30 cellular contexts compared by ENCODE assay signal in the genomic region with DNA sequence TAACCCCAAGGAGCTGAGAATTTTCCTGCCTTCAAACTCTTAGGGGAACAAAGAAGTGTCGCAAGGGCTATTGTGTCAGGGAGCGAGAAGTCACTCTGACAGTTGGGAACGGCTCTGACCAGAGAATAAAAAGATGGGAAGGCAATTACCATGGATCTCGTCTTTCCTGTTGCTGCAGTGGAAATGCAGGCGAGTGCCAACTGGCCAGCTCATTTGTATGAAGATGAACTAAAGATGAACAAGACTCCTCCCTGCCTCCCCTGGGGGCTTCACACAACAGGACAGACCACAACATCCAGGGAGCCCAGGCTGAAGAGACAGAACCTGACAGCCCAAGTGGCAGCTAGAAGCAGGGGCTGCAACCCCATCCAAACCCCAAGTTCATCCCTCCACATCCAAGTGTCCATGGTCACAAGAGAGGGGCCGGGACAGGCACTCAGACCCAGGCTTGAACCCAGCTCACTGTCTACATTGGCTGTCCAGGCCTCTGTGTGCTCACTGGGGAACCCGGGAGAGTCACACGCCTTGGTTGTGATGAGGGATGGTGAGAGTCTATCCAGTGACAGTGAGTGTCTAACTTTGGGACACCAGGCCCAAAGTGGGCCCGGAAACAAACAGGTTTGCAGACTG.
A peak's percentile ranks its signal among the peaks of the same experiment; 100 is the strongest.
DNase-seq lines count a peak whose midpoint lies in the region; ATAC-seq and TF ChIP-seq lines count a peak whose summit lies in the region.
"Had no signal": no experiment of that assay in that cellular context is flagged by ENCODE, and none has a peak within 500 bp of the region (broad histone marks: within the 10 kb centered on the region; RNA-seq: fewer than 3 reads in every experiment).

No MANE protein-coding gene starts in this region.

- H3K79me2 ChIP-seq in neural progenitor cell (ENCODE audit: low read depth) = no peaks in the 10 kb centered on the region

- no peak for ATAC-seq in GM21360 (IDR thresholded peaks at IDR 0.05; ENCODE audit: unreplicated experiment)
- ATAC-seq: activated naive CD4-positive, alpha-beta T cell treated with anti-CD3 and anti-CD28 coated beads, Interleukin-2, amount 50 U/mL, for 72 hours; HCT116; heart right ventricle; left ventricle myocardium superior; sciatic nerve; SK-N-SH treated with all-trans-retinoic acid at 6 μM for 48 hours had no signal

- H3K36me3 Mint-ChIP-seq in CD14-positive monocyte = no peaks in the 10 kb centered on the region
- no peaks in the 10 kb centered on the region for H3K36me3 Mint-ChIP-seq in brain
- H3K36me3 Mint-ChIP-seq in neural progenitor cell = no peaks in the 10 kb centered on the region
- H3K36me3 Mint-ChIP-seq: activated naive CD4-positive, alpha-beta T cell treated with anti-CD3 and anti-CD28 coated beads, Interleukin-2, amount 50 U/mL, for 72 hours; CD4-positive, CD25-positive, alpha-beta regulatory T cell; type B pancreatic cell had no signal

- H3K9me3 Mint-ChIP-seq in CD14-positive monocyte = peaks cover 0 to 2% (median 0%) of the 10 kb centered on the region in 7 donors
- peaks cover 0 to 15% (median 0%) of the 10 kb centered on the region in 5 experiments for H3K9me3 Mint-ChIP-seq in brain
- H3K9me3 Mint-ChIP-seq in neural progenitor cell = peaks cover 14% of the 10 kb centered on the region
- H3K9me3 Mint-ChIP-seq: activated CD4-positive, alpha-beta memory T cell treated with anti-CD3 and anti-CD28 coated beads, Interleukin-2, amount 10 ng/mL, durations not matched to agents 7 days and 5 days; type B pancreatic cell had no signal

- no peak for DNase-seq in CD14-positive monocyte (ENCODE audit: low spot score)
- peak; percentile 9 for DNase-seq in H7
- DNase-seq in neural progenitor cell (ENCODE audit: low spot score) = peak; percentile 44
- DNase-seq in prostate gland (ENCODE audit: low spot score) = no peak
- no peak for DNase-seq in anterior cingulate cortex (lab: John Stamatoyannopoulos, UW)
- DNase-seq: activated CD4-positive, alpha-beta memory T cell treated with anti-CD3 and anti-CD28 coated beads, Interleukin-2, amount 10 ng/mL, durations not matched to agents 7 days and 5 days; activated CD4-positive, CD25-positive, alpha-beta regulatory T cell treated with anti-CD3 and anti-CD28 coated beads, Interleukin-2, amount 50 U/mL, for 72 hours; amygdala; Calu3; CD4-positive, CD25-positive, alpha-beta regulatory T cell; DMS79; foreskin fibroblast; GF-D8; heart right ventricle; Kasumi-1; kidney; left ventricle myocardium superior; NCI-H1048; NCI-H2107; NCI-H82; stimulated activated CD4-positive, alpha-beta T cell treated with anti-CD3 and anti-CD28 coated beads, Interleukin-4, amount 100 ng/mL, for 24 hours had no signal

- WGBS in prostate gland = 77% methylated on average over 9 of the region's 9 CpGs

- no peak overlapping the region for H3K4me3 Mint-ChIP-seq in CD14-positive monocyte
- H3K4me3 Mint-ChIP-seq in brain = no peak overlapping the region
- H3K4me3 Mint-ChIP-seq in neural progenitor cell = peak overlapping the region; percentile 33
- H3K4me3 Mint-ChIP-seq: activated CD4-positive, alpha-beta memory T cell treated with anti-CD3 and anti-CD28 coated beads, Interleukin-2, amount 10 ng/mL, durations not matched to agents 7 days and 5 days; CD4-positive, CD25-positive, alpha-beta regulatory T cell; type B pancreatic cell had no signal

- peaks cover 16% of the 10 kb centered on the region for H3K4me1 ChIP-seq in neural progenitor cell
- H3K4me1 ChIP-seq in prostate gland (replicated peaks) = no peaks in the 10 kb centered on the region
- H3K4me1 ChIP-seq: breast epithelium had no signal

- no peak for TF ChIP-seq POLR2A in prostate gland (IDR thresholded peaks at IDR 0.05)

- H3K27ac ChIP-seq in neural progenitor cell (no peak overlapping the region), prostate gland (no peak overlapping the region)
- H3K27ac ChIP-seq: breast epithelium, heart right ventricle had no signal

- H3K4me2 ChIP-seq in neural progenitor cell = no peak overlapping the region

- intact Hi-C loops in CD14-positive monocyte (cut with micrococcal nuclease) (no loop called here), prostate gland (cut with DNase I) (no loop called here)

- H3K4me3 ChIP-seq in H7 (ENCODE audit: insufficient read depth, low read depth, low read length) = no peak overlapping the region
- H3K4me3 ChIP-seq in neural progenitor cell = no peak overlapping the region
- H3K4me3 ChIP-seq in prostate gland = no peak overlapping the region
- H3K4me3 ChIP-seq: breast epithelium, heart right ventricle had no signal

- peaks cover 4 to 14% (median 7%) of the 10 kb centered on the region in 3 donors for H3K27me3 Mint-ChIP-seq in CD14-positive monocyte (ENCODE audit: low read depth in 3 of 3)
- peaks cover 3% of the 10 kb centered on the region for H3K27me3 Mint-ChIP-seq in brain
- peaks cover 19% of the 10 kb centered on the region for H3K27me3 Mint-ChIP-seq in neural progenitor cell (ENCODE audit: insufficient read depth, low read depth)
- H3K27me3 Mint-ChIP-seq: activated CD4-positive, alpha-beta memory T cell treated with anti-CD3 and anti-CD28 coated beads, Interleukin-2, amount 10 ng/mL, durations not matched to agents 7 days and 5 days; CD4-positive, CD25-positive, alpha-beta regulatory T cell had no signal

- H3K9ac ChIP-seq in neural progenitor cell = no peak overlapping the region

- H3K4me1 Mint-ChIP-seq in CD14-positive monocyte = peaks cover 57% of the 10 kb centered on the region
- peaks cover 47% of the 10 kb centered on the region for H3K4me1 Mint-ChIP-seq in brain
- H3K4me1 Mint-ChIP-seq in neural progenitor cell = peaks cover 17% of the 10 kb centered on the region

- no peak overlapping the region for H2AFZ ChIP-seq in neural progenitor cell (replicated peaks)

- H3K27ac Mint-ChIP-seq in CD14-positive monocyte = peak overlapping the region in 6 of 7 donors; percentile 15 to 76 (median 52)
- peak overlapping the region in 3 of 5 experiments; percentile 53 to 72 (median 55) for H3K27ac Mint-ChIP-seq in brain
- peak overlapping the region; percentile 4 for H3K27ac Mint-ChIP-seq in neural progenitor cell
- H3K27ac Mint-ChIP-seq: activated CD4-positive, alpha-beta memory T cell treated with anti-CD3 and anti-CD28 coated beads, Interleukin-2, amount 10 ng/mL, durations not matched to agents 7 days and 5 days; CD4-positive, CD25-positive, alpha-beta regulatory T cell; progenitor cell of endocrine pancreas; type B pancreatic cell had no signal

- TF ChIP-seq CTCF in CD14-positive monocyte (IDR thresholded peaks at IDR 0.05) (no peak), brain (conservative IDR thresholded peaks at IDR 0.05) (no peak), neural progenitor cell (IDR thresholded peaks at IDR 0.05) (no peak), prostate gland (IDR thresholded peaks at IDR 0.05) (no peak)

- no peaks in the 10 kb centered on the region for H3K36me3 ChIP-seq in H7 (replicated peaks; ENCODE audit: control insufficient read depth, insufficient read depth, low read length)
- H3K36me3 ChIP-seq in neural progenitor cell = no peaks in the 10 kb centered on the region
- H3K36me3 ChIP-seq in prostate gland = no peaks in the 10 kb centered on the region
- H3K36me3 ChIP-seq: breast epithelium, heart right ventricle had no signal

- peaks cover 5% of the 10 kb centered on the region for H3F3A ChIP-seq in neural progenitor cell (ENCODE audit: low read depth)

- no peaks in the 10 kb centered on the region for H3K9me3 ChIP-seq in neural progenitor cell (ENCODE audit: low read depth)
- H3K9me3 ChIP-seq in prostate gland = no peaks in the 10 kb centered on the region
- H3K9me3 ChIP-seq: breast epithelium, heart right ventricle had no signal

- H4K20me1 ChIP-seq in neural progenitor cell (ENCODE audit: low read depth) = no peaks in the 10 kb centered on the region

- H3K27me3 ChIP-seq in H7 (ENCODE audit: control insufficient read depth, insufficient read depth, low read length) (no peaks in the 10 kb centered on the region), neural progenitor cell (no peaks in the 10 kb centered on the region), prostate gland (replicated peaks; ENCODE audit: insufficient read depth) (no peaks in the 10 kb centered on the region)
- H3K27me3 ChIP-seq: breast epithelium had no signal

Comparison
In these comparisons a context has a peak if more than half of its experiments do, and no peak if none do; other contexts are left out.
1. DNase-seq: peak in H7 (single experiment) and neural progenitor cell (single experiment); none in CD14-positive monocyte (single experiment), prostate gland (single experiment) and anterior cingulate cortex (0 of 58).
2. H3K27ac Mint-ChIP-seq: peak in every context shown above with its lines; median percentile 55 in brain; 52 in CD14-positive monocyte; 4 in neural progenitor cell.